Comparison of ENCODE assay signal across 20 cellular contexts in genomic region chr6:20424679-20425078, GRCh38. TPM values are rescaled to one million over a fixed set of nuclear protein-coding genes. Genes with fewer than 3 reads are reported as not detected.
DNase-seq lines count a peak whose midpoint lies in the region; ATAC-seq and TF ChIP-seq lines count a peak whose summit lies in the region.
"Had no signal": no experiment of that assay in that cellular context is flagged by ENCODE, and none has a peak within 500 bp of the region (broad histone marks: within the 10 kb centered on the region; RNA-seq: fewer than 3 reads in every experiment).

No MANE protein-coding gene starts in this region.

- no peak for ATAC-seq in central memory CD8-positive, alpha-beta T cell (replicated peaks; ENCODE audit: extremely low read depth, poor library complexity, severe bottlenecking)
- ATAC-seq in GM19395 (IDR thresholded peaks at IDR 0.05; ENCODE audit: unreplicated experiment): no peak
- no peak for ATAC-seq in GM18517 (IDR thresholded peaks at IDR 0.05; ENCODE audit: unreplicated experiment)
- ATAC-seq: activated naive CD8-positive, alpha-beta T cell treated with anti-CD3 and anti-CD28 coated beads, Interleukin-2, amount 50 U/mL, for 24 hours; activated T-cell treated with anti-CD3 and anti-CD28 coated beads, Interleukin-2, amount 50 U/mL, for 4 hours; stimulated activated naive CD8-positive, alpha-beta T cell treated with anti-CD3 and anti-CD28 coated beads, Interleukin-15, Interleukin-2, amounts not matched to agents 100 U/mL and 50 U/mL, for 24 hours; T-helper 17 cell had no signal

- H3K27me3 ChIP-seq in left ventricle myocardium inferior (ENCODE audit: low read depth): no peaks in the 10 kb centered on the region
- H3K27me3 ChIP-seq in liver (ENCODE audit: control insufficient read depth in 4 of 4, insufficient read depth in 4 of 4, low read length in 3 of 4): no peaks in the 10 kb centered on the region
- H3K27me3 ChIP-seq: esophagus squamous epithelium, vagina had no signal

- H3K36me3 ChIP-seq in left ventricle myocardium inferior (peaks cover 5% of the 10 kb centered on the region), liver (ENCODE audit: control insufficient read depth in 4 of 4, insufficient read depth in 3 of 4, low read depth in 1 of 4, low read length in 3 of 4) (no peaks in the 10 kb centered on the region)
- H3K36me3 ChIP-seq: esophagus squamous epithelium, vagina had no signal

- H3K9ac ChIP-seq in liver (ENCODE audit: low read depth in 1 of 2, low read length in 2 of 2): no peak overlapping the region

- H3K4me3 ChIP-seq in left ventricle myocardium inferior (no peak overlapping the region), liver (ENCODE audit: low read depth in 1 of 3, low read length in 3 of 3) (no peak overlapping the region)
- H3K4me3 ChIP-seq: esophagus squamous epithelium, vagina had no signal

- no peak overlapping the region for H3K27ac ChIP-seq in left ventricle myocardium inferior (replicated peaks)
- H3K27ac ChIP-seq in liver (ENCODE audit: low read depth in 1 of 2, low read length in 2 of 2): peak overlapping the region in 1 of 2 donors; percentile 33
- H3K27ac ChIP-seq: esophagus squamous epithelium, vagina had no signal

- WGBS in liver: 30% methylated on average over 5 of the region's 5 CpGs

- peaks cover 37% of the 10 kb centered on the region for H3K4me1 ChIP-seq in left ventricle myocardium inferior
- H3K4me1 ChIP-seq in liver (ENCODE audit: control insufficient read depth in 4 of 4, insufficient read depth in 4 of 4, low read length in 3 of 4): peaks cover 2 to 14% (median 9%) of the 10 kb centered on the region in 4 donors
- H3K4me1 ChIP-seq: vagina had no signal

- TF ChIP-seq RAD21 in liver (IDR thresholded peaks at IDR 0.05): peak in 1 of 2 donors; percentile 47

- no peaks in the 10 kb centered on the region for H3K9me3 Mint-ChIP-seq in central memory CD8-positive, alpha-beta T cell
- H3K9me3 Mint-ChIP-seq: H9 had no signal

- H3K27me3 Mint-ChIP-seq in central memory CD8-positive, alpha-beta T cell: no peaks in the 10 kb centered on the region
- H3K27me3 Mint-ChIP-seq: activated naive CD8-positive, alpha-beta T cell treated with anti-CD3 and anti-CD28 coated beads, Interleukin-2, amount 50 U/mL, for 24 hours; T-helper 17 cell had no signal

- intact Hi-C loops in cardiac septum (cut with DNase I) (no loop called here), left ventricle myocardium inferior (cut with micrococcal nuclease) (no loop called here)

- H3K9me3 ChIP-seq in left ventricle myocardium inferior (replicated peaks) (peaks cover 12% of the 10 kb centered on the region), liver (ENCODE audit: control insufficient read depth in 4 of 4, low read length in 3 of 4) (no peaks in the 10 kb centered on the region)
- H3K9me3 ChIP-seq: esophagus squamous epithelium, vagina had no signal

- H3K4me1 Mint-ChIP-seq in central memory CD8-positive, alpha-beta T cell: peaks cover 68% of the 10 kb centered on the region

- DNase-seq in cardiac septum (ENCODE audit: low spot score): peak; percentile 81
- no peak for DNase-seq in left ventricle myocardium inferior
- DNase-seq in central memory CD8-positive, alpha-beta T cell (ENCODE audit: low spot score in 2 of 2): no peak
- DNase-seq in EL: no peak
- no peak for DNase-seq in COLO829 (ENCODE audit: low spot score)
- DNase-seq: activated CD4-positive, alpha-beta T cell treated with anti-CD3 and anti-CD28 coated beads for 4 hours; activated naive CD8-positive, alpha-beta T cell treated with anti-CD3 and anti-CD28 coated beads, Interleukin-2, amount 50 U/mL, for 24 hours; activated T-cell treated with anti-CD3 and anti-CD28 coated beads, Interleukin-2, amount 50 U/mL, for 4 hours; DMS153; esophagus squamous epithelium; H9; mammary epithelial cell; NCI-H2081; NCI-H748 treated with DMSO at 0.1 percent for 48 hours; stimulated activated naive CD8-positive, alpha-beta T cell treated with anti-CD3 and anti-CD28 coated beads, Interleukin-15, Interleukin-2, amounts not matched to agents 100 U/mL and 50 U/mL, for 24 hours; T-helper 17 cell had no signal

- H3K27ac Mint-ChIP-seq in central memory CD8-positive, alpha-beta T cell (ENCODE audit: low read depth): peak overlapping the region; percentile 11
- H3K27ac Mint-ChIP-seq: activated naive CD8-positive, alpha-beta T cell treated with anti-CD3 and anti-CD28 coated beads, Interleukin-2, amount 50 U/mL, for 24 hours; T-helper 17 cell had no signal

- peak overlapping the region; percentile 5 for H3K4me3 Mint-ChIP-seq in central memory CD8-positive, alpha-beta T cell
- H3K4me3 Mint-ChIP-seq: activated naive CD8-positive, alpha-beta T cell treated with anti-CD3 and anti-CD28 coated beads, Interleukin-2, amount 50 U/mL, for 24 hours; activated T-cell treated with anti-CD3 and anti-CD28 coated beads, Interleukin-2, amount 50 U/mL, for 4 hours; H9; T-helper 17 cell had no signal

- TF ChIP-seq CTCF in left ventricle myocardium inferior (IDR thresholded peaks at IDR 0.05; ENCODE audit: borderline replicate concordance): no peak
- TF ChIP-seq CTCF in liver (IDR thresholded peaks at IDR 0.05; ENCODE audit: low read depth, low read length, missing input control): no peak

- H3K36me3 Mint-ChIP-seq in central memory CD8-positive, alpha-beta T cell (ENCODE audit: insufficient read depth): peaks cover 5% of the 10 kb centered on the region

TF ChIP-seq in liver, 16 proteins besides CTCF, POLR2A, EP300 and RAD21:
- TF ChIP-seq HNF4G (IDR thresholded peaks at IDR 0.05): no peak
- TF ChIP-seq, protein P1, sequence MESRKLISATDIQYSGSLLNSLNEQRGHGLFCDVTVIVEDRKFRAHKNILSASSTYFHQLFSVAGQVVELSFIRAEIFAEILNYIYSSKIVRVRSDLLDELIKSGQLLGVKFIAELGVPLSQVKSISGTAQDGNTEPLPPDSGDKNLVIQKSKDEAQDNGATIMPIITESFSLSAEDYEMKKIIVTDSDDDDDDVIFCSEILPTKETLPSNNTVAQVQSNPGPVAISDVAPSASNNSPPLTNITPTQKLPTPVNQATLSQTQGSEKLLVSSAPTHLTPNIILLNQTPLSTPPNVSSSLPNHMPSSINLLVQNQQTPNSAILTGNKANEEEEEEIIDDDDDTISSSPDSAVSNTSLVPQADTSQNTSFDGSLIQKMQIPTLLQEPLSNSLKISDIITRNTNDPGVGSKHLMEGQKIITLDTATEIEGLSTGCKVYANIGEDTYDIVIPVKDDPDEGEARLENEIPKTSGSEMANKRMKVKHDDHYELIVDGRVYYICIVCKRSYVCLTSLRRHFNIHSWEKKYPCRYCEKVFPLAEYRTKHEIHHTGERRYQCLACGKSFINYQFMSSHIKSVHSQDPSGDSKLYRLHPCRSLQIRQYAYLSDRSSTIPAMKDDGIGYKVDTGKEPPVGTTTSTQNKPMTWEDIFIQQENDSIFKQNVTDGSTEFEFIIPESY (IDR thresholded peaks at IDR 0.05): peak; percentile 63
- no peak for TF ChIP-seq SP1 (IDR thresholded peaks at IDR 0.05)
- peak; percentile 12 for TF ChIP-seq FOXA2 (IDR thresholded peaks at IDR 0.05)
- peak; percentile 28 to 81 for TF ChIP-seq HNF4A (conservative IDR thresholded peaks at IDR 0.05)
- TF ChIP-seq, protein P2, sequence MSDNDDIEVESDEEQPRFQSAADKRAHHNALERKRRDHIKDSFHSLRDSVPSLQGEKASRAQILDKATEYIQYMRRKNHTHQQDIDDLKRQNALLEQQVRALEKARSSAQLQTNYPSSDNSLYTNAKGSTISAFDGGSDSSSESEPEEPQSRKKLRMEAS (IDR thresholded peaks at IDR 0.05): peak; percentile 71
- TF ChIP-seq NR2F2 (IDR thresholded peaks at IDR 0.05): no peak
- TF ChIP-seq, protein P3, sequence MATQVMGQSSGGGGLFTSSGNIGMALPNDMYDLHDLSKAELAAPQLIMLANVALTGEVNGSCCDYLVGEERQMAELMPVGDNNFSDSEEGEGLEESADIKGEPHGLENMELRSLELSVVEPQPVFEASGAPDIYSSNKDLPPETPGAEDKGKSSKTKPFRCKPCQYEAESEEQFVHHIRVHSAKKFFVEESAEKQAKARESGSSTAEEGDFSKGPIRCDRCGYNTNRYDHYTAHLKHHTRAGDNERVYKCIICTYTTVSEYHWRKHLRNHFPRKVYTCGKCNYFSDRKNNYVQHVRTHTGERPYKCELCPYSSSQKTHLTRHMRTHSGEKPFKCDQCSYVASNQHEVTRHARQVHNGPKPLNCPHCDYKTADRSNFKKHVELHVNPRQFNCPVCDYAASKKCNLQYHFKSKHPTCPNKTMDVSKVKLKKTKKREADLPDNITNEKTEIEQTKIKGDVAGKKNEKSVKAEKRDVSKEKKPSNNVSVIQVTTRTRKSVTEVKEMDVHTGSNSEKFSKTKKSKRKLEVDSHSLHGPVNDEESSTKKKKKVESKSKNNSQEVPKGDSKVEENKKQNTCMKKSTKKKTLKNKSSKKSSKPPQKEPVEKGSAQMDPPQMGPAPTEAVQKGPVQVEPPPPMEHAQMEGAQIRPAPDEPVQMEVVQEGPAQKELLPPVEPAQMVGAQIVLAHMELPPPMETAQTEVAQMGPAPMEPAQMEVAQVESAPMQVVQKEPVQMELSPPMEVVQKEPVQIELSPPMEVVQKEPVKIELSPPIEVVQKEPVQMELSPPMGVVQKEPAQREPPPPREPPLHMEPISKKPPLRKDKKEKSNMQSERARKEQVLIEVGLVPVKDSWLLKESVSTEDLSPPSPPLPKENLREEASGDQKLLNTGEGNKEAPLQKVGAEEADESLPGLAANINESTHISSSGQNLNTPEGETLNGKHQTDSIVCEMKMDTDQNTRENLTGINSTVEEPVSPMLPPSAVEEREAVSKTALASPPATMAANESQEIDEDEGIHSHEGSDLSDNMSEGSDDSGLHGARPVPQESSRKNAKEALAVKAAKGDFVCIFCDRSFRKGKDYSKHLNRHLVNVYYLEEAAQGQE (IDR thresholded peaks at IDR 0.05): peak; percentile 20
- TF ChIP-seq TAF1 (conservative IDR thresholded peaks at IDR 0.05): no peak
- peak in 1 of 2 donors; percentile 16 for TF ChIP-seq GABPA (IDR thresholded peaks at IDR 0.05 in 1 of 2, conservative IDR thresholded peaks at IDR 0.05 in 1 of 2)
- TF ChIP-seq YY1 (IDR thresholded peaks at IDR 0.05): peak; percentile 87
- no peak for TF ChIP-seq ATF3 (IDR thresholded peaks at IDR 0.05)
- no peak for TF ChIP-seq EGR1 (IDR thresholded peaks at IDR 0.05; ENCODE audit: low read depth in 2 of 2)
- TF ChIP-seq FOXA1 (IDR thresholded peaks at IDR 0.05): no peak
- peak in 1 of 2 donors; percentile 80 for TF ChIP-seq RXRA (IDR thresholded peaks at IDR 0.05)
- peak in 1 of 2 donors; percentile 51 for TF ChIP-seq JUND (IDR thresholded peaks at IDR 0.05)

RNA-seq across cellular contexts. Expression of gene E2F3, which starts 23.0 kb away (rescaled TPM):
- total RNA-seq in cardiac septum (8.6 TPM), left ventricle myocardium inferior (6.7 TPM), liver (1 to 10 TPM; 1.6 to 5.0 TPM)
- 1 to 10 TPM; 1.4 to 2.2 TPM for polyA plus RNA-seq in liver
